ENCODE assay signal across 8 cellular contexts in genomic region chr22:50600967-50601668, GRCh38. TPM values are rescaled to one million over a fixed set of nuclear protein-coding genes. Genes with fewer than 3 reads are reported as not detected.
DNase-seq lines count a peak whose midpoint lies in the region; ATAC-seq and TF ChIP-seq lines count a peak whose summit lies in the region.

No MANE protein-coding gene starts in this region.

- DNase-seq in DMS53 (lab: John Stamatoyannopoulos, UW): peak; percentile 35
- no peak for DNase-seq in DMS53 treated with DMSO at 0.1 percent for 48 hours (lab: John Stamatoyannopoulos, UW; ENCODE audit: unreplicated experiment)
- no peak for DNase-seq in Peyer's patch
- DNase-seq in left ventricle myocardium inferior: no peak
- DNase-seq in C1 segment of cervical spinal cord (lab: John Stamatoyannopoulos, UW): no peak
- no peak for DNase-seq in NCI-H1105 treated with DMSO at 0.1 percent for 48 hours (lab: John Stamatoyannopoulos, UW)

- TF ChIP-seq POLR2A in Peyer's patch (IDR thresholded peaks at IDR 0.05): no peak

- H3K27ac ChIP-seq in Peyer's patch: no peak overlapping the region
- no peak overlapping the region for H3K27ac ChIP-seq in left ventricle myocardium inferior (replicated peaks)
- H3K27ac ChIP-seq in skin epidermis: no peak overlapping the region

- H3K27me3 ChIP-seq in Peyer's patch: peaks cover 0 to 33% of the 10 kb centered on the region in 2 donors
- peaks cover 79% of the 10 kb centered on the region for H3K27me3 ChIP-seq in left ventricle myocardium inferior (ENCODE audit: low read depth)

- H3K36me3 ChIP-seq in Peyer's patch (no peaks in the 10 kb centered on the region), left ventricle myocardium inferior (no peaks in the 10 kb centered on the region)

- peaks cover 0 to 12% (median 6%) of the 10 kb centered on the region in 4 donors for H3K4me1 ChIP-seq in Peyer's patch
- peaks cover 17% of the 10 kb centered on the region for H3K4me1 ChIP-seq in left ventricle myocardium inferior

- H3K9me3 ChIP-seq in Peyer's patch (no peaks in the 10 kb centered on the region), left ventricle myocardium inferior (replicated peaks) (no peaks in the 10 kb centered on the region)

- intact Hi-C loops in left ventricle myocardium inferior (cut with micrococcal nuclease): no loop called here

- TF ChIP-seq CTCF in Peyer's patch (IDR thresholded peaks at IDR 0.05): no peak
- no peak for TF ChIP-seq CTCF in left ventricle myocardium inferior (IDR thresholded peaks at IDR 0.05; ENCODE audit: borderline replicate concordance)

- H3K4me3 ChIP-seq in Peyer's patch (peak overlapping the region in 3 of 4 donors; percentile 51 to 59 (median 57)), left ventricle myocardium inferior (peak overlapping the region; percentile 63), skin epidermis (peak overlapping the region in 5 of 7 experiments; percentile 17 to 49 (median 35))

- ATAC-seq in HG03460 (IDR thresholded peaks at IDR 0.05; ENCODE audit: unreplicated experiment): no peak

RNA-seq across cellular contexts. Expression of gene MAPK8IP2, which starts 0.5 kb away (rescaled TPM):
- total RNA-seq in Peyer's patch (1 to 10 TPM in 1 of 4 donors, under 1 TPM in 2, not detected in 1; 0.66 to 1.2 (median 0.83) TPM), left ventricle myocardium inferior (0.33 TPM)

RNA-seq across cellular contexts. Expression of gene CHKB, which starts 18.5 kb away (rescaled TPM):
- total RNA-seq in Peyer's patch (100 to 1,000 TPM; 111 to 278 (median 156) TPM), left ventricle myocardium inferior (36.0 TPM)

RNA-seq across cellular contexts. Expression of gene CPT1B, which starts 22.9 kb away (rescaled TPM):
- total RNA-seq in Peyer's patch (100 to 1,000 TPM in 1 of 4 donors, 10 to 100 TPM in 3; 51.2 to 133 (median 56.5) TPM), left ventricle myocardium inferior (394 TPM)

RNA-seq across cellular contexts. Expression of gene ARSA, which starts 26.8 kb away (rescaled TPM):
- total RNA-seq in Peyer's patch: 100 to 1,000 TPM in 3 of 4 donors, 10 to 100 TPM in 1; 84.2 to 130 (median 124) TPM
- total RNA-seq in left ventricle myocardium inferior: 23.5 TPM

RNA-seq across cellular contexts. Expression of gene SYCE3, which starts 38.4 kb away (rescaled TPM):
- total RNA-seq in Peyer's patch (not detected), left ventricle myocardium inferior (not detected)
